In the genomic region with DNA sequence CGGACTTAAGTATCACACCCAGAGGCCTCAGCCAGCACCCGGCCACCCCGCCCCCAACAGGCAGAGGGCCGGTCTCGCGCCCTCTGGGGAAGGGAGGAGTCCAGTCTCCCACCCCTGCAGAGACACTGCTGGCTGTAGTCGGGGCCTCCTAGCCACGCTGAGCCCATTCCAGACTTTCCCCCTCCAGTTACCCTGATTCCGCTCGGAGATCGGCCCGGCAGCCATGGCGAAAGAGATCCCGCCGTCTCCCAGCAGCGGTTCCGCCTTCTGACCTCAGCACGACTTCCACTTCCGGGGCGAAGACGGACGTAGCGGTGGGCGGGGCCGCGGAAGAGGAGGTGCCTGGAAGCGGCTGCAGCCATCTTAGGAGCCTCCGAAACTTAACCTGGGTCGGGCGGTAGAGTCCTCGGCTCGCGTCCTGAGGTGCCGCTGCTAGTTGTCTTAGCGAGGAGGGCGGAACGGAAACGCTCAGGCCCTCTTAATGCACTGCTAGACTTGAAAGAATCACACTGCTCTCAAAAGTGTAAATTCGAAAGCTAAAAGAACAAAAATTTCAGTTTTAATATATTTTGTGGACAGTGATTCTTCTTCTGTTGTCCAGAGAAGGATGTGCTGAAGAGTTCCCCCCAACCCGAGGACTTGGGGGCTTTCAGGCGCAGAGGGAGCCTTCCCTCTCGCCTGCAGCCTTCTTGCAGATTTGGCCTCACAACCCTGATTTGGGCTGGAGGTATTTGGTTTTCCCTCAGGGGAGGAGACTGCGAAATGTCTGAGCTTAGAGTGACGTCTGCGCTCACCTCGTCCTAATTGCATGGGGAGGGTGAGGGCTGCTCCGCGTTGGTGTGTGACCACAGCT, we compare ENCODE assay signal across 1 cellular context.
TF ChIP-seq lines count a peak whose summit lies in the region.

A gene with protein sequence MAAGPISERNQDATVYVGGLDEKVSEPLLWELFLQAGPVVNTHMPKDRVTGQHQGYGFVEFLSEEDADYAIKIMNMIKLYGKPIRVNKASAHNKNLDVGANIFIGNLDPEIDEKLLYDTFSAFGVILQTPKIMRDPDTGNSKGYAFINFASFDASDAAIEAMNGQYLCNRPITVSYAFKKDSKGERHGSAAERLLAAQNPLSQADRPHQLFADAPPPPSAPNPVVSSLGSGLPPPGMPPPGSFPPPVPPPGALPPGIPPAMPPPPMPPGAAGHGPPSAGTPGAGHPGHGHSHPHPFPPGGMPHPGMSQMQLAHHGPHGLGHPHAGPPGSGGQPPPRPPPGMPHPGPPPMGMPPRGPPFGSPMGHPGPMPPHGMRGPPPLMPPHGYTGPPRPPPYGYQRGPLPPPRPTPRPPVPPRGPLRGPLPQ (minus strand): TSS at position 269 of the 853 bp plus-strand sequence. CDS start 44 bp downstream, at position 225.

TF ChIP-seq in K562, 482 proteins besides CTCF, POLR2A, EP300 and RAD21 (continued from another document):
- TF ChIP-seq ZBTB11 (CRISPR knock-in tag; IDR thresholded peaks at IDR 0.05) = peak in 1 of 3 experiments; percentile 77; a peak in 2 of 6 replicates
- TF ChIP-seq, protein P1, sequence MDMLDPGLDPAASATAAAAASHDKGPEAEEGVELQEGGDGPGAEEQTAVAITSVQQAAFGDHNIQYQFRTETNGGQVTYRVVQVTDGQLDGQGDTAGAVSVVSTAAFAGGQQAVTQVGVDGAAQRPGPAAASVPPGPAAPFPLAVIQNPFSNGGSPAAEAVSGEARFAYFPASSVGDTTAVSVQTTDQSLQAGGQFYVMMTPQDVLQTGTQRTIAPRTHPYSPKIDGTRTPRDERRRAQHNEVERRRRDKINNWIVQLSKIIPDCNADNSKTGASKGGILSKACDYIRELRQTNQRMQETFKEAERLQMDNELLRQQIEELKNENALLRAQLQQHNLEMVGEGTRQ (CRISPR knock-in tag; IDR thresholded peaks at IDR 0.05) = no peak
- peak; percentile 99 for TF ChIP-seq GABPB1 (CRISPR knock-in tag; IDR thresholded peaks at IDR 0.05)
- no peak for TF ChIP-seq ATF1 (CRISPR knock-in tag; IDR thresholded peaks at IDR 0.05)
- TF ChIP-seq ATF1 (tag; IDR thresholded peaks at IDR 0.05) = peak; percentile 95
- peak; percentile 78 for TF ChIP-seq HCFC1 (IDR thresholded peaks at IDR 0.05; ENCODE audit: low read depth, low read length)
- TF ChIP-seq CGGBP1 (CRISPR knock-in tag; IDR thresholded peaks at IDR 0.05) = no peak
- TF ChIP-seq SAP30 (IDR thresholded peaks at IDR 0.05; ENCODE audit: borderline replicate concordance, insufficient read depth, low read depth, low read length, poor library complexity, severe bottlenecking) = peak; percentile 77
- TF ChIP-seq ZNF316 (IDR thresholded peaks at IDR 0.05) = no peak
- peak; percentile 70; the same call in 1 of the 2 replicates for TF ChIP-seq DIDO1 (tag; IDR thresholded peaks at IDR 0.05; ENCODE audit: low read depth)
- peak; percentile 77; the same call in 1 of the 2 replicates for TF ChIP-seq POLR2AphosphoS2 (IDR thresholded peaks at IDR 0.05; ENCODE audit: low read length)
TF ChIP-seq in K562: peak in this region for 106.
